10 cellular contexts compared by ENCODE assay signal in the genomic region with DNA sequence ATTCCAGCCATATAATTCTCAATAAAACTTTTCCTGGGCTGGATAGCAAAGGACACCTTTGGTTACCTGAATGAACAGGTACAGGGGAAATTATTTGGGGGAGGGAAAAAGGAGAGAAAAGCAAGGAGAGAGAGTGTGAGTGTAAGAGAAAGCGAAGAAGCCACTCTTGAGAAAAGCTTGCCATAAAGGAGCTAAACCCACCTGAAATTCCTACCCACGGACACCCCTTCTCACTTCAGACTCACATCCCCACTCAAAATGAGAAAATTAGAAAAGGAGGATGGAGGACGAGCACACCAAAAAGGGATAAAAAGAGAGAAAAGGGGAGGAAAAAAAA. TPM values are rescaled to one million over a fixed set of nuclear protein-coding genes. Genes with fewer than 3 reads are reported as not detected.
DNase-seq lines count a peak whose midpoint lies in the region; ATAC-seq and TF ChIP-seq lines count a peak whose summit lies in the region.
"Had no signal": no experiment of that assay in that cellular context is flagged by ENCODE, and none has a peak within 500 bp of the region (broad histone marks: within the 10 kb centered on the region; RNA-seq: fewer than 3 reads in every experiment).

No MANE protein-coding gene starts in this region.

- intact Hi-C loops in left ventricle myocardium inferior (cut with micrococcal nuclease) = loop anchor here (10.0 kb wide), 1 partner anchor 195 kb away; no protein-coding TSS in a partner anchor
- intact Hi-C loops in cardiac septum (cut with DNase I) = loop anchor here (10.0 kb wide), 2 partner anchors 665 to 1235 kb away; no protein-coding TSS in a partner anchor

- ATAC-seq in GM21717 (IDR thresholded peaks at IDR 0.05; ENCODE audit: unreplicated experiment) = no peak

- H3K4me3 ChIP-seq in left ventricle myocardium inferior (peak overlapping the region; percentile 85), duodenal mucosa (ENCODE audit: low read depth in 1 of 2, low read length in 2 of 2) (peak overlapping the region; percentile 67 to 71), neural cell (ENCODE audit: low read length) (peak overlapping the region; percentile 72)

- no peak for TF ChIP-seq RAD21 in neural cell (conservative IDR thresholded peaks at IDR 0.05)

- TF ChIP-seq CTCF in left ventricle myocardium inferior (IDR thresholded peaks at IDR 0.05; ENCODE audit: borderline replicate concordance) (no peak), neural cell (IDR thresholded peaks at IDR 0.05; ENCODE audit: poor library complexity, severe bottlenecking) (no peak)

- H2AFZ ChIP-seq in neural cell (ENCODE audit: low read depth, low read length) = no peak overlapping the region

- H3F3A ChIP-seq in neural cell (ENCODE audit: insufficient read depth, low read length, poor library complexity, severe bottlenecking) = no peaks in the 10 kb centered on the region

- H3K27me3 ChIP-seq in left ventricle myocardium inferior (ENCODE audit: low read depth) (peaks cover 6% of the 10 kb centered on the region), duodenal mucosa (ENCODE audit: control insufficient read depth in 1 of 2, insufficient read depth in 2 of 2, low read length in 2 of 2) (peaks cover 42 to 52% of the 10 kb centered on the region in 2 donors), neural cell (ENCODE audit: insufficient read depth, low read depth, low read length) (peaks cover 60% of the 10 kb centered on the region)

- H3K9me2 ChIP-seq in neural cell (ENCODE audit: insufficient read depth, low read length) = no peaks in the 10 kb centered on the region

- no peaks in the 10 kb centered on the region for H3K9me3 ChIP-seq in left ventricle myocardium inferior (replicated peaks)
- H3K9me3 ChIP-seq in duodenal mucosa (ENCODE audit: control insufficient read depth in 1 of 2, low read length in 2 of 2) = no peaks in the 10 kb centered on the region
- no peaks in the 10 kb centered on the region for H3K9me3 ChIP-seq in neural cell (ENCODE audit: low read length)

- no peaks in the 10 kb centered on the region for H3K36me3 ChIP-seq in left ventricle myocardium inferior
- H3K36me3 ChIP-seq in duodenal mucosa (ENCODE audit: control insufficient read depth in 1 of 2, insufficient read depth in 2 of 2, low read length in 2 of 2) = no peaks in the 10 kb centered on the region
- no peaks in the 10 kb centered on the region for H3K36me3 ChIP-seq in neural cell (ENCODE audit: insufficient read depth, low read length)

- no peak for TF ChIP-seq EP300 in neural cell (conservative IDR thresholded peaks at IDR 0.05; ENCODE audit: poor library complexity, severe bottlenecking)

- peaks cover 47% of the 10 kb centered on the region for H3K79me2 ChIP-seq in neural cell (replicated peaks; ENCODE audit: insufficient read depth, low read length)

- peak overlapping the region; percentile 98 for H3K27ac ChIP-seq in left ventricle myocardium inferior (replicated peaks)
- peak overlapping the region; percentile 91 for H3K27ac ChIP-seq in duodenal mucosa (ENCODE audit: low read depth, low read length)
- H3K27ac ChIP-seq in neural cell (ENCODE audit: low read length) = no peak overlapping the region
- H3K27ac ChIP-seq: C4-2B had no signal

- no peaks in the 10 kb centered on the region for H4K20me1 ChIP-seq in neural cell (ENCODE audit: insufficient read depth)

- peak overlapping the region; percentile 69 for H3K4me2 ChIP-seq in neural cell (ENCODE audit: low read length)

- H3K4me1 ChIP-seq in left ventricle myocardium inferior (peaks cover 61% of the 10 kb centered on the region), duodenal mucosa (ENCODE audit: control insufficient read depth in 1 of 2, insufficient read depth in 2 of 2, low read length in 2 of 2) (peaks cover 0 to 2% of the 10 kb centered on the region in 2 donors)

- H3K9ac ChIP-seq in duodenal mucosa (ENCODE audit: low read depth in 1 of 2, low read length in 2 of 2) = peak overlapping the region; percentile 55 to 73
- H3K9ac ChIP-seq in neural cell (ENCODE audit: low read length) = no peak overlapping the region

- DNase-seq in left ventricle myocardium inferior (no peak), cardiac septum (ENCODE audit: low spot score) (no peak), NOMO-1 treated with dmso at 0.1 percent for 144 hours (lab: John Stamatoyannopoulos, UW; ENCODE audit: unreplicated experiment) (no peak), DMS114 treated with DMSO at 0.1 percent for 48 hours (lab: John Stamatoyannopoulos, UW; ENCODE audit: unreplicated experiment) (no peak), DMS53 (lab: John Stamatoyannopoulos, UW) (no peak)
- DNase-seq: activated T-cell treated with anti-CD3 and anti-CD28 coated beads for 4 hours had no signal

TF ChIP-seq in neural cell, 6 proteins besides CTCF, POLR2A, EP300 and RAD21:
- TF ChIP-seq POLR2AphosphoS5 (IDR thresholded peaks at IDR 0.05) = no peak
- TF ChIP-seq, protein P1, sequence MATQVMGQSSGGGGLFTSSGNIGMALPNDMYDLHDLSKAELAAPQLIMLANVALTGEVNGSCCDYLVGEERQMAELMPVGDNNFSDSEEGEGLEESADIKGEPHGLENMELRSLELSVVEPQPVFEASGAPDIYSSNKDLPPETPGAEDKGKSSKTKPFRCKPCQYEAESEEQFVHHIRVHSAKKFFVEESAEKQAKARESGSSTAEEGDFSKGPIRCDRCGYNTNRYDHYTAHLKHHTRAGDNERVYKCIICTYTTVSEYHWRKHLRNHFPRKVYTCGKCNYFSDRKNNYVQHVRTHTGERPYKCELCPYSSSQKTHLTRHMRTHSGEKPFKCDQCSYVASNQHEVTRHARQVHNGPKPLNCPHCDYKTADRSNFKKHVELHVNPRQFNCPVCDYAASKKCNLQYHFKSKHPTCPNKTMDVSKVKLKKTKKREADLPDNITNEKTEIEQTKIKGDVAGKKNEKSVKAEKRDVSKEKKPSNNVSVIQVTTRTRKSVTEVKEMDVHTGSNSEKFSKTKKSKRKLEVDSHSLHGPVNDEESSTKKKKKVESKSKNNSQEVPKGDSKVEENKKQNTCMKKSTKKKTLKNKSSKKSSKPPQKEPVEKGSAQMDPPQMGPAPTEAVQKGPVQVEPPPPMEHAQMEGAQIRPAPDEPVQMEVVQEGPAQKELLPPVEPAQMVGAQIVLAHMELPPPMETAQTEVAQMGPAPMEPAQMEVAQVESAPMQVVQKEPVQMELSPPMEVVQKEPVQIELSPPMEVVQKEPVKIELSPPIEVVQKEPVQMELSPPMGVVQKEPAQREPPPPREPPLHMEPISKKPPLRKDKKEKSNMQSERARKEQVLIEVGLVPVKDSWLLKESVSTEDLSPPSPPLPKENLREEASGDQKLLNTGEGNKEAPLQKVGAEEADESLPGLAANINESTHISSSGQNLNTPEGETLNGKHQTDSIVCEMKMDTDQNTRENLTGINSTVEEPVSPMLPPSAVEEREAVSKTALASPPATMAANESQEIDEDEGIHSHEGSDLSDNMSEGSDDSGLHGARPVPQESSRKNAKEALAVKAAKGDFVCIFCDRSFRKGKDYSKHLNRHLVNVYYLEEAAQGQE (IDR thresholded peaks at IDR 0.05; ENCODE audit: borderline replicate concordance) = no peak
- TF ChIP-seq MXI1 (conservative IDR thresholded peaks at IDR 0.05; ENCODE audit: poor library complexity, severe bottlenecking) = no peak
- no peak for TF ChIP-seq EZH2 (IDR thresholded peaks at IDR 0.05; ENCODE audit: borderline replicate concordance, insufficient read depth, low read length, poor library complexity, severe bottlenecking)
- TF ChIP-seq TAF1 (IDR thresholded peaks at IDR 0.05; ENCODE audit: low read depth) = no peak
TF ChIP-seq in neural cell: peak in this region for 0.

RNA-seq across cellular contexts. Expression of gene ZEB2, which starts 0.4 kb away (rescaled TPM):
- total RNA-seq in left ventricle myocardium inferior (89.1 TPM), cardiac septum (122 TPM)
- polyA plus RNA-seq in neural cell = 1.6 and 2.2 TPM in 2 replicates
- 5.4 and 10.5 TPM in 2 replicates for polyA minus RNA-seq in neural cell
